Comparison of ENCODE assay signal across 7 cellular contexts in the genomic region with DNA sequence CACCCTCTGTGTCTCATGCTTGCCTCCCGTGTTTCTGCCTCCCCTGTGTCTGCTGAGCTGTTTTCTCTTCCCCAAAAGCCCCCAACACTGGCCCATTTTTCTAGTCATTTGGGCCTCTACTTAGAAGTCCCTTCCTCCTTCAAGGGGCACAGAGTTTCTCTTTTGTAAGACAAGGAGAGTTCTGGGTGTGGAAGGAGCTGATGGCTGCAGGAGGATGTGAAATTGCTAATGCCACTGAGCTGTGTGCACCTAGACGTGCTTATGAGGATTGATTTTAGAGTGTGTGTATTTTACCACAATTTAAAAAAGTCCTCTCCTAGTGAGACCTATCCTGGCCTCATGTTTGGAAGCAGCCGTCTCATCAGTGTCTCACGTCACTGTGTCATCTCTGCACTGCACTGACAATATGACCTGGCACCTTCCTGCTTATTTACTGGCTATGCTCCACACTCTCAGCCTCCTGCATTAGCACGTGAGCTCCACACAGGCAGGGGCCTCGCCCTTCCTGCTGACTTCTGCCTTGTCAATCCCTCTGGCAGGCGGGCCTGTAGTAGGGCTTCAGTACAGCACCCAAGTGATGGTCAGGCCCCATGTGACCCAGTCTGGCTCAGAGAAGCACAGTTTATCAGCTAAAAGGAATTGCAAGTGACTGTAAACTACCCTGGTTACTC. TPM values are rescaled to one million over a fixed set of nuclear protein-coding genes. Genes with fewer than 3 reads are reported as not detected.
DNase-seq lines count a peak whose midpoint lies in the region; ATAC-seq and TF ChIP-seq lines count a peak whose summit lies in the region.

No MANE protein-coding gene starts in this region.

- H3K27ac Mint-ChIP-seq in activated CD4-positive, alpha-beta memory T cell treated with anti-CD3 and anti-CD28 coated beads for 36 hours: peak overlapping the region; percentile 54
- H3K27ac Mint-ChIP-seq in stimulated activated naive B cell treated with anti-CD40 and anti-IgM and Interleukin-4, amounts not matched to agents 10 μg/mL and 1 μg/mL and 100 μg/mL, for 72 hours: peak overlapping the region; percentile 78

- H3K27ac ChIP-seq in left ventricle myocardium inferior (replicated peaks): no peak overlapping the region
- H3K27ac ChIP-seq in substantia nigra (ENCODE audit: low read depth, low read length, poor library complexity, severe bottlenecking): no peak overlapping the region

- peaks cover 13% of the 10 kb centered on the region for H3K36me3 Mint-ChIP-seq in activated CD4-positive, alpha-beta memory T cell treated with anti-CD3 and anti-CD28 coated beads for 36 hours
- peaks cover 5 to 19% of the 10 kb centered on the region in 2 donors for H3K36me3 Mint-ChIP-seq in stimulated activated naive B cell treated with anti-CD40 and anti-IgM and Interleukin-4, amounts not matched to agents 10 μg/mL and 1 μg/mL and 100 μg/mL, for 72 hours

- CTCF ChIA-PET in activated CD4-positive, alpha-beta memory T cell treated with anti-CD3 and anti-CD28 coated beads for 36 hours (lab: Charles Lee): interaction anchor here (0.7 to 1.2 kb wide), 6 partner anchors 9 to 140 kb away, joined by 3 to 5 read pairs (median 3); no protein-coding TSS in a partner anchor

- peaks cover 32% of the 10 kb centered on the region for H3K9me3 Mint-ChIP-seq in activated CD4-positive, alpha-beta memory T cell treated with anti-CD3 and anti-CD28 coated beads for 36 hours
- peaks cover 12 to 14% of the 10 kb centered on the region in 2 donors for H3K9me3 Mint-ChIP-seq in stimulated activated naive B cell treated with anti-CD40 and anti-IgM and Interleukin-4, amounts not matched to agents 10 μg/mL and 1 μg/mL and 100 μg/mL, for 72 hours

- POLR2A ChIA-PET in activated CD4-positive, alpha-beta memory T cell treated with anti-CD3 and anti-CD28 coated beads for 36 hours (lab: Charles Lee): no interaction called here

- H3K4me1 Mint-ChIP-seq in activated CD4-positive, alpha-beta memory T cell treated with anti-CD3 and anti-CD28 coated beads for 36 hours (ENCODE audit: low read depth): peaks cover 36% of the 10 kb centered on the region
- peaks cover 21 to 22% of the 10 kb centered on the region in 2 donors for H3K4me1 Mint-ChIP-seq in stimulated activated naive B cell treated with anti-CD40 and anti-IgM and Interleukin-4, amounts not matched to agents 10 μg/mL and 1 μg/mL and 100 μg/mL, for 72 hours

- H3K4me3 ChIP-seq in left ventricle myocardium inferior: no peak overlapping the region

- intact Hi-C loops in activated CD4-positive, alpha-beta memory T cell treated with anti-CD3 and anti-CD28 coated beads for 36 hours (cut with micrococcal nuclease): loop anchor here (5.0 kb wide), 1 partner anchor 38 kb away; no protein-coding TSS in a partner anchor
- intact Hi-C loops in left ventricle myocardium inferior (cut with micrococcal nuclease): no loop called here

- TF ChIP-seq CTCF in left ventricle myocardium inferior (IDR thresholded peaks at IDR 0.05; ENCODE audit: borderline replicate concordance): no peak

- H3K4me3 Mint-ChIP-seq in activated CD4-positive, alpha-beta memory T cell treated with anti-CD3 and anti-CD28 coated beads for 36 hours: no peak overlapping the region
- H3K4me3 Mint-ChIP-seq in stimulated activated naive B cell treated with anti-CD40 and anti-IgM and Interleukin-4, amounts not matched to agents 10 μg/mL and 1 μg/mL and 100 μg/mL, for 72 hours: no peak overlapping the region

- H3K4me1 ChIP-seq in left ventricle myocardium inferior: peaks cover 12% of the 10 kb centered on the region

- H3K9me3 ChIP-seq in left ventricle myocardium inferior (replicated peaks): peaks cover 16% of the 10 kb centered on the region

- ATAC-seq in stimulated activated naive B cell treated with anti-CD40 and anti-IgM and Interleukin-4, amounts not matched to agents 10 μg/mL and 1 μg/mL and 100 μg/mL, for 72 hours (replicated peaks): peak; percentile 80 to 81
- ATAC-seq in HG02870 (IDR thresholded peaks at IDR 0.05; ENCODE audit: unreplicated experiment): no peak
- no peak for ATAC-seq in GM21529 (IDR thresholded peaks at IDR 0.05; ENCODE audit: unreplicated experiment)

- H3K36me3 ChIP-seq in left ventricle myocardium inferior: no peaks in the 10 kb centered on the region

- no peaks in the 10 kb centered on the region for H3K27me3 Mint-ChIP-seq in activated CD4-positive, alpha-beta memory T cell treated with anti-CD3 and anti-CD28 coated beads for 36 hours
- H3K27me3 Mint-ChIP-seq in stimulated activated naive B cell treated with anti-CD40 and anti-IgM and Interleukin-4, amounts not matched to agents 10 μg/mL and 1 μg/mL and 100 μg/mL, for 72 hours: no peaks in the 10 kb centered on the region

- H3K27me3 ChIP-seq in left ventricle myocardium inferior (ENCODE audit: low read depth): peaks cover 8% of the 10 kb centered on the region

- DNase-seq in NOMO-1 treated with DMSO at 0.1 percent for 48 hours (lab: John Stamatoyannopoulos, UW; ENCODE audit: unreplicated experiment): peak; percentile 47
- DNase-seq in activated CD4-positive, alpha-beta memory T cell treated with anti-CD3 and anti-CD28 coated beads for 36 hours: peak; percentile 75
- DNase-seq in left ventricle myocardium inferior: peak; percentile 53
- DNase-seq in stimulated activated naive B cell treated with anti-CD40 and anti-IgM and Interleukin-4, amounts not matched to agents 10 μg/mL and 1 μg/mL and 100 μg/mL, for 72 hours: no peak
- DNase-seq in substantia nigra (lab: John Stamatoyannopoulos, UW): no peak

RNA-seq across cellular contexts. Expression of gene MBP, which starts 8.0 kb away (rescaled TPM):
- 10 to 100 TPM; 38.9 to 40.4 TPM for total RNA-seq in activated CD4-positive, alpha-beta memory T cell treated with anti-CD3 and anti-CD28 coated beads for 36 hours
- 35.0 TPM for total RNA-seq in left ventricle myocardium inferior

Comparison
In these comparisons a context has a peak if more than half of its experiments do, and no peak if none do; other contexts are left out.
1. DNase-seq: peak in NOMO-1 treated with DMSO at 0.1 percent for 48 hours (single experiment), activated CD4-positive, alpha-beta memory T cell treated with anti-CD3 and anti-CD28 coated beads for 36 hours (single experiment) and left ventricle myocardium inferior (single experiment); none in stimulated activated naive B cell treated with anti-CD40 and anti-IgM and Interleukin-4, amounts not matched to agents 10 μg/mL and 1 μg/mL and 100 μg/mL, for 72 hours (single experiment) and substantia nigra (0 of 49).
2. ATAC-seq: peak in stimulated activated naive B cell treated with anti-CD40 and anti-IgM and Interleukin-4, amounts not matched to agents 10 μg/mL and 1 μg/mL and 100 μg/mL, for 72 hours (2 of 2); none in HG02870 (single experiment) and GM21529 (single experiment).